18 cellular contexts compared by ENCODE assay signal in the genomic region with DNA sequence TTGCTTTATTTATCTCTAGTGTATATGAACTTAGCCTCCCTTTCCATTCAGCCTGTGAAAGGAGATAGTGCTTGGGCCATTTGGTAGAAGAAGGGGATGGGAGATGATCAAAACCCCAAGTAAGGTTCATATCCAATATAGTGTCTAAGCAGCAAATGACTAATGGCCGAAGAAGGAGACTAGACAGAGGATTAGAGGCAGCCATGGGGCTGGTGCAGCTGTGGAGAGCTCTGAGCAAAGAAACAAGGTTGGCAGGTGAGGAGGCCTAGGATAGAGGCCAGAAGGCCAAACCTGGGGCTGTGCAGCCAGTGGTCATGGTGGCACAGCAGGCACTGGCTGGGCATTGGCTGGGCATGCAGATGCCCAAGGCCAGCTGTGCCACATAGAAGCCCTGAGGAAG. TPM values are rescaled to one million over a fixed set of nuclear protein-coding genes. Genes with fewer than 3 reads are reported as not detected.
DNase-seq lines count a peak whose midpoint lies in the region; ATAC-seq and TF ChIP-seq lines count a peak whose summit lies in the region.
"Had no signal": no experiment of that assay in that cellular context is flagged by ENCODE, and none has a peak within 500 bp of the region (broad histone marks: within the 10 kb centered on the region; RNA-seq: fewer than 3 reads in every experiment).

No MANE protein-coding gene starts in this region.

- peaks cover 34% of the 10 kb centered on the region for H3K4me1 Mint-ChIP-seq in activated T-helper 17 cell treated with anti-CD3 and anti-CD28 coated beads, Interleukin-2, amount 50 U/mL, for 72 hours

- H3K27me3 ChIP-seq in lower lobe of right lung (ENCODE audit: low read depth), result no peaks in the 10 kb centered on the region
- no peaks in the 10 kb centered on the region for H3K27me3 ChIP-seq in skeletal muscle tissue (ENCODE audit: control insufficient read depth in 3 of 3, insufficient read depth in 3 of 3, low read length in 3 of 3)
- H3K27me3 ChIP-seq in A673 (replicated peaks; ENCODE audit: insufficient read depth, low read depth, low read length, poor library complexity), result no peaks in the 10 kb centered on the region
- H3K27me3 ChIP-seq: gastroesophageal sphincter, SJSA1 had no signal

- intact Hi-C loops in lower lobe of right lung (cut with DNase I) (no loop called here), A673 (cut with micrococcal nuclease; ENCODE audit: unreplicated experiment) (no loop called here)

- no peak for ATAC-seq in activated T-helper 17 cell treated with anti-CD3 and anti-CD28 coated beads, Interleukin-2, amount 50 U/mL, for 72 hours (replicated peaks)
- no peak for ATAC-seq in lower lobe of right lung
- no peak for ATAC-seq in GM21515 (IDR thresholded peaks at IDR 0.05; ENCODE audit: unreplicated experiment)
- no peak for ATAC-seq in GM18520 (IDR thresholded peaks at IDR 0.05; ENCODE audit: unreplicated experiment)
- ATAC-seq: gastroesophageal sphincter had no signal

- DNase-seq in lower lobe of right lung, result no peak
- no peak for DNase-seq in A673 (ENCODE audit: low spot score)
- DNase-seq in anterior cingulate cortex (lab: John Stamatoyannopoulos, UW), result no peak
- DNase-seq: activated CD4-positive, alpha-beta T cell treated with anti-CD3 and anti-CD28 coated beads, Interleukin-2, amount 50 U/mL, for 4 hours; effector CD8-positive, alpha-beta T cell; NCI-H2171 treated with DMSO at 0.1 percent for 48 hours; NK-92 treated with Interleukin-12 subunit alpha and Interleukin-12 subunit beta, amount 100 ng/mL, for 24 hours; retina; stimulated activated CD4-positive, alpha-beta T cell treated with anti-CD3 and anti-CD28 coated beads, Interleukin-2, amount 100 ng/mL, for 48 hours had no signal

- CTCF ChIA-PET in HEK293 (lab: Yijun Ruan, JAX), result no interaction called here
- CTCF ChIA-PET in A673 (lab: Charles Lee), result no interaction called here

- no peaks in the 10 kb centered on the region for H3K9me3 Mint-ChIP-seq in activated T-helper 17 cell treated with anti-CD3 and anti-CD28 coated beads, Interleukin-2, amount 50 U/mL, for 72 hours

- H3K4me1 ChIP-seq in HEK293 (ENCODE audit: control insufficient read depth, insufficient read depth, low read length) (peaks cover 21% of the 10 kb centered on the region), lower lobe of right lung (peaks cover 29% of the 10 kb centered on the region), skeletal muscle tissue (ENCODE audit: control insufficient read depth in 3 of 3, insufficient read depth in 3 of 3, low read length in 3 of 3) (peaks cover 51 to 65% (median 61%) of the 10 kb centered on the region in 3 donors), A673 (ENCODE audit: insufficient read depth, low read length, poor library complexity, severe bottlenecking) (peaks cover 13% of the 10 kb centered on the region)

- peak overlapping the region; percentile 87 for H3K4me3 Mint-ChIP-seq in activated T-helper 17 cell treated with anti-CD3 and anti-CD28 coated beads, Interleukin-2, amount 50 U/mL, for 72 hours

- BruUV-seq in A673 (replicated peaks; lab: Mats Ljungman, UMichigan), result no TSS peak

- H3K27ac Mint-ChIP-seq in activated T-helper 17 cell treated with anti-CD3 and anti-CD28 coated beads, Interleukin-2, amount 50 U/mL, for 72 hours, result peak overlapping the region; percentile 95

- H3K9me3 ChIP-seq in HEK293 (ENCODE audit: control insufficient read depth, insufficient read depth, low read depth, low read length) (no peaks in the 10 kb centered on the region), lower lobe of right lung (no peaks in the 10 kb centered on the region), skeletal muscle tissue (ENCODE audit: control insufficient read depth in 3 of 3, low read length in 3 of 3) (no peaks in the 10 kb centered on the region), A673 (ENCODE audit: low read depth, low read length, poor library complexity, severe bottlenecking) (no peaks in the 10 kb centered on the region)
- H3K9me3 ChIP-seq: gastroesophageal sphincter, SJSA1 had no signal

- TF ChIP-seq CTCF in HEK293 (tag by site-specific recombination; IDR thresholded peaks at IDR 0.05) (no peak), lower lobe of right lung (IDR thresholded peaks at IDR 0.05) (no peak), A673 (conservative IDR thresholded peaks at IDR 0.05; ENCODE audit: low read depth, low read length) (no peak)

- H3K9ac ChIP-seq in skeletal muscle tissue (ENCODE audit: low read depth in 1 of 3, low read length in 3 of 3), result no peak overlapping the region

- no peak overlapping the region for H3K4me3 ChIP-seq in HEK293 (ENCODE audit: low read depth, low read length)
- H3K4me3 ChIP-seq in lower lobe of right lung, result no peak overlapping the region
- no peak overlapping the region for H3K4me3 ChIP-seq in skeletal muscle tissue (ENCODE audit: low read length in 3 of 3)
- no peak overlapping the region for H3K4me3 ChIP-seq in A673 (ENCODE audit: low read depth, low read length, poor library complexity, severe bottlenecking)
- H3K4me3 ChIP-seq: gastroesophageal sphincter, SJSA1 had no signal

- POLR2A ChIA-PET in HEK293 (lab: Yijun Ruan, JAX), result no interaction called here
- POLR2A ChIA-PET in A673 (lab: Charles Lee; ENCODE audit: low non-redundant PET), result no interaction called here

- no peaks in the 10 kb centered on the region for H3K36me3 ChIP-seq in HEK293 (ENCODE audit: control insufficient read depth in 2 of 2, insufficient read depth in 1 of 2, low read length in 2 of 2)
- no peaks in the 10 kb centered on the region for H3K36me3 ChIP-seq in lower lobe of right lung
- H3K36me3 ChIP-seq in skeletal muscle tissue (ENCODE audit: control insufficient read depth in 3 of 3, insufficient read depth in 3 of 3, low read length in 3 of 3), result no peaks in the 10 kb centered on the region
- H3K36me3 ChIP-seq in A673 (ENCODE audit: insufficient read depth, low read length, poor library complexity, severe bottlenecking), result no peaks in the 10 kb centered on the region
- H3K36me3 ChIP-seq: gastroesophageal sphincter, SJSA1 had no signal

- H3K27me3 Mint-ChIP-seq in activated T-helper 17 cell treated with anti-CD3 and anti-CD28 coated beads, Interleukin-2, amount 50 U/mL, for 72 hours, result no peaks in the 10 kb centered on the region

- H3K27ac ChIP-seq in HEK293 (ENCODE audit: extremely low read depth, low read depth, low read length) (peak overlapping the region; percentile 17; the same call in 1 of the 2 replicates), lower lobe of right lung (peak overlapping the region; percentile 50), skeletal muscle tissue (ENCODE audit: low read depth, low read length) (peak overlapping the region; percentile 83), A673 (ENCODE audit: low read depth, low read length, poor library complexity, severe bottlenecking) (no peak overlapping the region)
- H3K27ac ChIP-seq: SJSA1 had no signal

- H3K36me3 Mint-ChIP-seq in activated T-helper 17 cell treated with anti-CD3 and anti-CD28 coated beads, Interleukin-2, amount 50 U/mL, for 72 hours (ENCODE audit: low read depth), result peaks cover 18% of the 10 kb centered on the region

TF ChIP-seq in HEK293, 187 proteins besides CTCF, POLR2A, EP300 and RAD21:
- TF ChIP-seq SALL2 (tag by site-specific recombination; IDR thresholded peaks at IDR 0.05; ENCODE audit: borderline replicate concordance) (no peak), ZBTB17 (tag by site-specific recombination; IDR thresholded peaks at IDR 0.05) (no peak), SP2 (tag by site-specific recombination; IDR thresholded peaks at IDR 0.05) (no peak), ZNF626 (tag by site-specific recombination; IDR thresholded peaks at IDR 0.05) (no peak)
- TF ChIP-seq, protein P1, sequence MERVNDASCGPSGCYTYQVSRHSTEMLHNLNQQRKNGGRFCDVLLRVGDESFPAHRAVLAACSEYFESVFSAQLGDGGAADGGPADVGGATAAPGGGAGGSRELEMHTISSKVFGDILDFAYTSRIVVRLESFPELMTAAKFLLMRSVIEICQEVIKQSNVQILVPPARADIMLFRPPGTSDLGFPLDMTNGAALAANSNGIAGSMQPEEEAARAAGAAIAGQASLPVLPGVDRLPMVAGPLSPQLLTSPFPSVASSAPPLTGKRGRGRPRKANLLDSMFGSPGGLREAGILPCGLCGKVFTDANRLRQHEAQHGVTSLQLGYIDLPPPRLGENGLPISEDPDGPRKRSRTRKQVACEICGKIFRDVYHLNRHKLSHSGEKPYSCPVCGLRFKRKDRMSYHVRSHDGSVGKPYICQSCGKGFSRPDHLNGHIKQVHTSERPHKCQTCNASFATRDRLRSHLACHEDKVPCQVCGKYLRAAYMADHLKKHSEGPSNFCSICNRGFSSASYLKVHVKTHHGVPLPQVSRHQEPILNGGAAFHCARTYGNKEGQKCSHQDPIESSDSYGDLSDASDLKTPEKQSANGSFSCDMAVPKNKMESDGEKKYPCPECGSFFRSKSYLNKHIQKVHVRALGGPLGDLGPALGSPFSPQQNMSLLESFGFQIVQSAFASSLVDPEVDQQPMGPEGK (tag by site-specific recombination; IDR thresholded peaks at IDR 0.05), result no peak

RNA-seq across cellular contexts. Expression of gene CPA1, which starts 10.5 kb away (rescaled TPM):
- total RNA-seq in activated T-helper 17 cell treated with anti-CD3 and anti-CD28 coated beads, Interleukin-2, amount 50 U/mL, for 72 hours, result not detected
- total RNA-seq in lower lobe of right lung, result 0.30 TPM
- 2.6 TPM for total RNA-seq in skeletal muscle tissue
- total RNA-seq in A673 (2021), result not detected in 2 replicates
- total RNA-seq: HT1080, SJSA1, ureter had no signal

RNA-seq across cellular contexts. Expression of gene CPA5, which starts 25.2 kb away (rescaled TPM):
- 10 to 100 TPM in 1 of 2 donors, 1 to 10 TPM in 1; 3.3 to 27.6 TPM for total RNA-seq in activated T-helper 17 cell treated with anti-CD3 and anti-CD28 coated beads, Interleukin-2, amount 50 U/mL, for 72 hours
- total RNA-seq in lower lobe of right lung, result not detected
- total RNA-seq in skeletal muscle tissue, result not detected
- not detected in 2 replicates for total RNA-seq in A673 (2021)
- total RNA-seq: gastroesophageal sphincter, HT1080 had no signal
